ENCODE assay signal across 21 cellular contexts in the genomic region with DNA sequence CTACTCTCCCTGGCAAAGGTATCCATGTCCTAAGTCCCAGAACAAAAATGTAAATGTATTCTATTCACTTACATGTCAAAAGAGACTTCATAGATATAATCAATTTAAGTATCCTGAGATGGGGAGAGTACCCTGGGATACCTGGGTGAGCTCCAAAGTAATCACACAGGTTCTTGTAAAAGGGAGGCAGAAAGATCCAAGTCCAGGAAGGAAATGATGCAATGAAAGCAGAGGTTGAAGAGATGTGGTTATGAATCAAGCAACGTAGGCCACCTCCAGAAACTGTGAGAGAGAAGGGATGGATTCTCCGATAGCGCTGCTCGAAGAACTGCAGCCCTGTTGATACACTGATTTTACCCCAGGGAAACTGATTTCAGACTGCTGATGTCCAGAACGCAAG.
"Had no signal": no experiment of that assay in that cellular context is flagged by ENCODE, and none has a peak within 500 bp of the region (broad histone marks: within the 10 kb centered on the region; RNA-seq: fewer than 3 reads in every experiment).

No MANE protein-coding gene starts in this region.

- FAIRE-seq: colon had no signal

- H3K36me3 ChIP-seq: cardiac muscle cell, esophagus squamous epithelium, neutrophil had no signal

- DNase-seq: activated CD4-positive, alpha-beta T cell treated with anti-CD3 and anti-CD28 coated beads, Interleukin-2, amount 50 U/mL, for 1 hour; activated CD4-positive, CD25-positive, alpha-beta regulatory T cell; activated CD8-positive, alpha-beta memory T cell treated with anti-CD3 and anti-CD28 coated beads for 24 hours; activated naive CD4-positive, alpha-beta T cell; activated naive CD8-positive, alpha-beta T cell treated with anti-CD3 and anti-CD28 coated beads, Interleukin-2, amount 10 ng/mL, durations not matched to agents 7 days and 5 days; effector CD4-positive, alpha-beta T cell; esophagus squamous epithelium; foreskin fibroblast; hypothalamus; kidney glomerular epithelial cell; left ventricle myocardium superior; mesenchymal stem cell; naive thymus-derived CD8-positive, alpha-beta T cell; stimulated activated CD4-positive, alpha-beta T cell treated with anti-CD3 and anti-CD28 coated beads, Interleukin-2, amount 100 ng/mL, for 48 hours; stimulated activated naive B cell treated with anti-CD40 and anti-IgM and Interleukin-4, amounts not matched to agents 10 μg/mL and 1 μg/mL and 100 μg/mL, for 72 hours; substantia nigra had no signal

- H3K27ac Mint-ChIP-seq: activated naive CD8-positive, alpha-beta T cell treated with anti-CD3 and anti-CD28 coated beads, Interleukin-2, amount 10 ng/mL, durations not matched to agents 7 days and 5 days; stimulated activated naive B cell treated with anti-CD40 and anti-IgM and Interleukin-4, amounts not matched to agents 10 μg/mL and 1 μg/mL and 100 μg/mL, for 72 hours; T-helper 2 cell treated with Interferon-gamma antibody and Interleukin-4, amounts not matched to agents 5 μg/mL and 100 μg/mL, for 36 hours; type B pancreatic cell had no signal

- ATAC-seq: left ventricle myocardium superior; naive thymus-derived CD8-positive, alpha-beta T cell; stimulated activated naive B cell treated with anti-CD40 and anti-IgM and Interleukin-4, amounts not matched to agents 10 μg/mL and 1 μg/mL and 100 μg/mL, for 72 hours had no signal

- H3K9me3 Mint-ChIP-seq: activated naive CD8-positive, alpha-beta T cell treated with anti-CD3 and anti-CD28 coated beads, Interleukin-2, amount 10 ng/mL, durations not matched to agents 7 days and 5 days; naive thymus-derived CD8-positive, alpha-beta T cell; stimulated activated naive B cell treated with anti-CD40 and anti-IgM and Interleukin-4, amounts not matched to agents 10 μg/mL and 1 μg/mL and 100 μg/mL, for 72 hours; T-helper 2 cell treated with Interferon-gamma antibody and Interleukin-4, amounts not matched to agents 5 μg/mL and 100 μg/mL, for 36 hours; type B pancreatic cell had no signal

- H3K27me3 ChIP-seq: cardiac muscle cell, esophagus squamous epithelium, neutrophil had no signal

- H3K27ac ChIP-seq: cardiac muscle cell, esophagus squamous epithelium, neutrophil had no signal

- H3K9me3 ChIP-seq: esophagus squamous epithelium, neutrophil had no signal

- H3K36me3 Mint-ChIP-seq: activated naive CD8-positive, alpha-beta T cell treated with anti-CD3 and anti-CD28 coated beads, Interleukin-2, amount 10 ng/mL, durations not matched to agents 7 days and 5 days; naive thymus-derived CD8-positive, alpha-beta T cell; stimulated activated naive B cell treated with anti-CD40 and anti-IgM and Interleukin-4, amounts not matched to agents 10 μg/mL and 1 μg/mL and 100 μg/mL, for 72 hours; type B pancreatic cell had no signal

- H3K4me3 Mint-ChIP-seq: activated naive CD8-positive, alpha-beta T cell treated with anti-CD3 and anti-CD28 coated beads, Interleukin-2, amount 10 ng/mL, durations not matched to agents 7 days and 5 days; naive thymus-derived CD8-positive, alpha-beta T cell; stimulated activated naive B cell treated with anti-CD40 and anti-IgM and Interleukin-4, amounts not matched to agents 10 μg/mL and 1 μg/mL and 100 μg/mL, for 72 hours; T-helper 2 cell treated with Interferon-gamma antibody and Interleukin-4, amounts not matched to agents 5 μg/mL and 100 μg/mL, for 36 hours; type B pancreatic cell had no signal

- H3K4me3 ChIP-seq: cardiac muscle cell, esophagus squamous epithelium had no signal

- H3K27me3 Mint-ChIP-seq: type B pancreatic cell had no signal
